ENCODE assay signal across 8 cellular contexts in the genomic region with DNA sequence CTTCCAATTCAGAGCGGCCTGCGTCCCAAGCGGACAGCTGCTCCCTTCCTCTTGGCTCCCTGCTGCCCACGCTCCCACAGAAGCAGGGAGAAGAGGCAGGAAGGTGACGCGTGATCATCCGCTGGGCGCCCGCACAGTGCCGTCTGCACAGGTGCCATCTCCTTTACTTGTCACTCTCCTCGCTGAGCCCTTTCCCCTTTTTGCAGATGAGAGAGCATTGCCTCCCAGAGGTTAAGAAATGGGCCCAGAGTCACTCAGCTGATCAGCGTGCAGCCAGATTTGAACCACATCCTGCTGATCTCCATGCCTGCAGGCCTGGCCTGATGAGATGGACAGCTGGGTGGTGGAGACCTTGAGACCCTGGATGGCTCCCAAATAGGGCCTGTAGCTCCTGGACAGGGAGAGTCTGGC.
DNase-seq lines count a peak whose midpoint lies in the region; ATAC-seq and TF ChIP-seq lines count a peak whose summit lies in the region.

No MANE protein-coding gene starts in this region.

- H3K4me1 Mint-ChIP-seq in activated B cell treated with CpG ODN at 0.5 μM for 24 hours (peaks cover 100% of the 10 kb centered on the region), memory B cell (peaks cover 54% of the 10 kb centered on the region)

- CTCF ChIA-PET in activated B cell treated with CpG ODN at 0.5 μM for 24 hours (lab: Charles Lee): interaction anchor here (0.9 to 3.4 kb wide), 15 partner anchors 8 to 160 kb away, joined by 3 to 58 read pairs (median 6); no protein-coding TSS in a partner anchor

- TF ChIP-seq POLR2A in vagina (IDR thresholded peaks at IDR 0.05) (no peak), thyroid gland (IDR thresholded peaks at IDR 0.05) (no peak)

- TF ChIP-seq CTCF in activated B cell treated with CpG ODN at 0.5 μM for 24 hours (IDR thresholded peaks at IDR 0.05) (no peak), vagina (IDR thresholded peaks at IDR 0.05) (no peak), thyroid gland (IDR thresholded peaks at IDR 0.05) (no peak)

- H3K9me3 Mint-ChIP-seq in activated B cell treated with CpG ODN at 0.5 μM for 24 hours (no peaks in the 10 kb centered on the region), memory B cell (no peaks in the 10 kb centered on the region)

- 85 to 89% methylated on average over 12 of the region's 12 CpGs for WGBS in thyroid gland, 2 donors

- intact Hi-C loops in activated B cell treated with CpG ODN at 0.5 μM for 24 hours (cut with micrococcal nuclease) (loop anchor here (2.0 to 10.0 kb wide), 5 partner anchors 160 to 886 kb away; a partner anchor contains a TSS), vagina (cut with DNase I) (no loop called here), thyroid gland (cut with DNase I) (no loop called here)

- DNase-seq in stimulated activated CD4-positive, alpha-beta T cell treated with anti-CD3 and anti-CD28 coated beads, Interleukin-4, amount 100 ng/mL, for 1 hour: peak; percentile 33
- DNase-seq in stimulated activated CD4-positive, alpha-beta T cell treated with anti-CD3 and anti-CD28 coated beads, Interleukin-4, amount 100 ng/mL, for 4 hours: no peak
- DNase-seq in activated B cell treated with CpG ODN at 0.5 μM for 24 hours (peak; percentile 45), memory B cell (ENCODE audit: low spot score in 2 of 2) (no peak), vagina (ENCODE audit: extremely low spot score in 2 of 2) (no peak), COR-L47 (lab: John Stamatoyannopoulos, UW) (no peak), thyroid gland (no peak)

- ATAC-seq in activated B cell treated with CpG ODN at 0.5 μM for 24 hours (ENCODE audit: low read depth) (no peak), memory B cell (ENCODE audit: low read depth) (no peak), HG02763 (IDR thresholded peaks at IDR 0.05; ENCODE audit: unreplicated experiment) (no peak)

- POLR2A ChIA-PET in activated B cell treated with CpG ODN at 0.5 μM for 24 hours (lab: Charles Lee): interaction anchor here (0.6 to 23.2 kb wide), 21 partner anchors 12 to 916 kb away, joined by 3 to 831 read pairs (median 15); a partner anchor contains a TSS

- H3K27me3 ChIP-seq in vagina (no peaks in the 10 kb centered on the region), thyroid gland (no peaks in the 10 kb centered on the region)

- H3K27ac ChIP-seq in vagina (peak overlapping the region; percentile 81), thyroid gland (peak overlapping the region in 1 of 3 donors; percentile 62)

- no peak overlapping the region for H3K4me3 ChIP-seq in vagina
- no peak overlapping the region for H3K4me3 ChIP-seq in thyroid gland (replicated peaks in 1 of 3)

- H3K36me3 Mint-ChIP-seq in activated B cell treated with CpG ODN at 0.5 μM for 24 hours (ENCODE audit: low read depth) (no peaks in the 10 kb centered on the region), memory B cell (no peaks in the 10 kb centered on the region)

- H3K27ac Mint-ChIP-seq in activated B cell treated with CpG ODN at 0.5 μM for 24 hours: peak overlapping the region; percentile 94
- peak overlapping the region; percentile 92 for H3K27ac Mint-ChIP-seq in memory B cell

- H3K4me3 Mint-ChIP-seq in activated B cell treated with CpG ODN at 0.5 μM for 24 hours (peak overlapping the region; percentile 69), memory B cell (peak overlapping the region; percentile 65)

- H3K9me3 ChIP-seq in vagina: no peaks in the 10 kb centered on the region
- H3K9me3 ChIP-seq in thyroid gland: no peaks in the 10 kb centered on the region

- H3K4me1 ChIP-seq in vagina (peaks cover 100% of the 10 kb centered on the region), thyroid gland (peaks cover 39 to 79% of the 10 kb centered on the region in 2 donors)

- H3K27me3 Mint-ChIP-seq in activated B cell treated with CpG ODN at 0.5 μM for 24 hours (no peaks in the 10 kb centered on the region), memory B cell (no peaks in the 10 kb centered on the region)

- H3K36me3 ChIP-seq in vagina: no peaks in the 10 kb centered on the region
- H3K36me3 ChIP-seq in thyroid gland: no peaks in the 10 kb centered on the region

Comparison
In these comparisons a context has a peak if more than half of its experiments do, and no peak if none do; other contexts are left out.
1. DNase-seq: peak in stimulated activated CD4-positive, alpha-beta T cell treated with anti-CD3 and anti-CD28 coated beads, Interleukin-4, amount 100 ng/mL, for 1 hour (single experiment) and activated B cell treated with CpG ODN at 0.5 μM for 24 hours (single experiment); none in stimulated activated CD4-positive, alpha-beta T cell treated with anti-CD3 and anti-CD28 coated beads, Interleukin-4, amount 100 ng/mL, for 4 hours (0 of 2), memory B cell (0 of 2), vagina (0 of 2), COR-L47 (single experiment) and thyroid gland (0 of 2).